8 cellular contexts compared by ENCODE assay signal in the genomic region with DNA sequence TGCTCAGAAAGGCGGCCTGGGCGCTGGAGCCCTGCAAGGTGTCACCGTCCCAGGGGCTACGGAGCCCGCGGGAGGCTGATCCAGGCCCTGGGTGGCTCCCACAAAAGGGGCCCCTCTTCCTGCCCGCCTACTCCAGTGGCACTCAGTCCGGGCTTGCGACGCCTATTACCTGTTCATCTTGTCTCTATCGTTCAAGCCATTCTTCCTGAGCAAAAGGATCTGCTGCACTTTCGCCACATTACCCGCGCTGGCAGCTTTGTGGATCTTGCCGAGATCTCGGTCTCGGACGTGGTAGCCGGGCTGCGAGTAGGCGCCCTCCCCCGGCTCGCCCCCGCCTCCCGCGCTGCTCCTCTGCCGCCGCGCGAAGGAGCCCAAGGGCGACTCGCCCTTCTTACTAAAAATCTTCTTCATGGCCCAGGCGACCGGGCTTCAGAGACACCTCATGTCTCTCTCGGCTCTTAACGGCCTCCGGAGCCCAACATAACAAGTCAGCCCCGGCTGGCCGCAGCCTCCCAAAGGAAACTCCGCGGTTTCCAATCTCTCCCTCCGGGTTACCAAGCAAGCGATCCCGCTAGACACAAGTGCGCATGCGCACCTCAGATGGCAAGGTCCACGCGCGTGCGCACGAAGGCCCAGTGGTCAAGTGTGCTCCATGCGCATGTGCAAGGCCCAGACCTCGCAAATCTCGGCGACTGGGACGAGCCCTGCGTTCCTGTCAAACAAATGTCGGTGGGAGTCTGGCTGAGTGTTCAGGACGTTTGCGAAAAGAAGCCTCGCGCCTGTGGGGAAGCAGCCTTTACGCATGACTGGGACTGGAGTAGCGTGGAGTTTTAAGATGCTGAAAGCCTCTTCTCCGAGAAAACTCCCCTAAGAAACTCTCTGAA. TPM values are rescaled to one million over a fixed set of nuclear protein-coding genes. Genes with fewer than 3 reads are reported as not detected.
A peak's percentile ranks its signal among the peaks of the same experiment; 100 is the strongest.
DNase-seq lines count a peak whose midpoint lies in the region; TF ChIP-seq lines count a peak whose summit lies in the region.

A gene (minus strand): TSS at position 579 of the 884 bp plus-strand sequence. CDS start 168 bp downstream, at position 411.

- H3K4me3 ChIP-seq in GM08714 (ENCODE audit: low read length) (peak within 1 kb of the TSS; percentile 74), NB4 (ENCODE audit: low read depth, low read length) (peak within 1 kb of the TSS; percentile 73), suprapubic skin (peak within 1 kb of the TSS; percentile 75)

- H3K36me3 Mint-ChIP-seq in HFFc6 (ENCODE audit: low read depth) = peaks cover 5% of the 10 kb centered on the region; the same call in 1 of the 2 replicates
- H3K36me3 Mint-ChIP-seq in activated naive CD4-positive, alpha-beta T cell treated with anti-CD3 and anti-CD28 coated beads, Interleukin-2, amount 50 U/mL, for 24 hours = no peaks in the 10 kb centered on the region

- peaks cover 2% of the 10 kb centered on the region for H3K27me3 Mint-ChIP-seq in HFFc6 (ENCODE audit: insufficient read depth)
- H3K27me3 Mint-ChIP-seq in activated naive CD4-positive, alpha-beta T cell treated with anti-CD3 and anti-CD28 coated beads, Interleukin-2, amount 50 U/mL, for 24 hours = no peaks in the 10 kb centered on the region

- peak; percentile 95 for DNase-seq in HFFc6
- peak; percentile 91 for DNase-seq in NB4 (ENCODE audit: low read depth)
- DNase-seq in SK-N-DZ (ENCODE audit: low spot score) = peak; percentile 96
- DNase-seq in glomerular endothelial cell (ENCODE audit: extremely low read depth, low read depth, low spot score) = peak; percentile 87
- DNase-seq in nucleus accumbens (lab: John Stamatoyannopoulos, UW) = peak; percentile 47 to 97 (median 92)
- DNase-seq in suprapubic skin (ENCODE audit: low spot score in 2 of 2) = peak; percentile 97 to 99

- peaks cover 8% of the 10 kb centered on the region for H3K4me1 ChIP-seq in suprapubic skin

- no peaks in the 10 kb centered on the region for H3K27me3 ChIP-seq in suprapubic skin

- H3K36me3 ChIP-seq in suprapubic skin = no peaks in the 10 kb centered on the region

- TF ChIP-seq EP300 in suprapubic skin (IDR thresholded peaks at IDR 0.05) = no peak

- WGBS in suprapubic skin = 0% methylated on average over 38 of the region's 65 CpGs

- peak within 1 kb of the TSS; percentile 91 for H3K27ac ChIP-seq in suprapubic skin

- no peaks in the 10 kb centered on the region for H3K9me3 ChIP-seq in suprapubic skin

- H3K9me3 Mint-ChIP-seq in HFFc6 = peaks cover 4% of the 10 kb centered on the region; the same call in 1 of the 2 replicates
- H3K9me3 Mint-ChIP-seq in activated naive CD4-positive, alpha-beta T cell treated with anti-CD3 and anti-CD28 coated beads, Interleukin-2, amount 50 U/mL, for 24 hours = no peaks in the 10 kb centered on the region

- peak within 1 kb of the TSS; percentile 98 for H3K4me3 Mint-ChIP-seq in HFFc6
- H3K4me3 Mint-ChIP-seq in activated naive CD4-positive, alpha-beta T cell treated with anti-CD3 and anti-CD28 coated beads, Interleukin-2, amount 50 U/mL, for 24 hours = peak within 1 kb of the TSS; percentile 92

- TF ChIP-seq POLR2A in NB4 (IDR thresholded peaks at IDR 0.05; ENCODE audit: extremely low read depth, insufficient read length) = peak; percentile 66
- peak in 1 of 2 donors; percentile 73 for TF ChIP-seq POLR2A in suprapubic skin (IDR thresholded peaks at IDR 0.05)

- H3K27ac Mint-ChIP-seq in HFFc6 = peak within 1 kb of the TSS; percentile 97
- H3K27ac Mint-ChIP-seq in activated naive CD4-positive, alpha-beta T cell treated with anti-CD3 and anti-CD28 coated beads, Interleukin-2, amount 50 U/mL, for 24 hours = peak within 1 kb of the TSS; percentile 98

- TF ChIP-seq CTCF in HFFc6 (IDR thresholded peaks at IDR 0.05) (no peak; the same call in 1 of the 2 replicates), NB4 (IDR thresholded peaks at IDR 0.05; ENCODE audit: low read depth, low read length) (no peak), suprapubic skin (IDR thresholded peaks at IDR 0.05) (no peak)

- peaks cover 31% of the 10 kb centered on the region for H3K4me1 Mint-ChIP-seq in HFFc6 (ENCODE audit: low read depth)
- H3K4me1 Mint-ChIP-seq in activated naive CD4-positive, alpha-beta T cell treated with anti-CD3 and anti-CD28 coated beads, Interleukin-2, amount 50 U/mL, for 24 hours = peaks cover 58% of the 10 kb centered on the region

RNA-seq across cellular contexts. Expression of the gene that starts here (rescaled TPM):
- total RNA-seq in HFFc6 (2021; fragmentation: NEBNext Ultra II Directional; extraction: Animal tissue kit (Norgen Biotek cat#: 25700)) = 1 to 10 TPM; 7.1 to 8.7 (median 7.7) TPM
- polyA plus RNA-seq in SK-N-DZ (2014; cell fraction: cytosol; rRNA removed) = 6.0 TPM in 2 replicates
- 8.7 and 9.3 TPM in 2 replicates for polyA plus RNA-seq in SK-N-DZ (2014; cell fraction: nucleus; rRNA removed)
- total RNA-seq in glomerular endothelial cell = 3.3 and 6.2 TPM in 2 replicates
- 10 to 100 TPM in 2 of 4 donors, 1 to 10 TPM in 2; 2.8 to 17.1 (median 7.9) TPM for total RNA-seq in suprapubic skin

Comparison
In these comparisons a context has a peak if more than half of its experiments do, and no peak if none do; other contexts are left out.
1. Peak in every context shown above with its lines: DNase-seq, H3K4me3 ChIP-seq and H3K27ac ChIP-seq.